ENCODE assay signal across 17 cellular contexts in genomic region chr18:58004317-58004716, GRCh38. TPM values are rescaled to one million over a fixed set of nuclear protein-coding genes. Genes with fewer than 3 reads are reported as not detected.
DNase-seq lines count a peak whose midpoint lies in the region; ATAC-seq, FAIRE-seq and TF ChIP-seq lines count a peak whose summit lies in the region.
"Had no signal": no experiment of that assay in that cellular context is flagged by ENCODE, and none has a peak within 500 bp of the region (broad histone marks: within the 10 kb centered on the region; RNA-seq: fewer than 3 reads in every experiment).

No MANE protein-coding gene starts in this region.

- H3K14ac ChIP-seq in IMR-90 (replicated peaks; ENCODE audit: low read depth, low read length), result 0 out of 2 replicates have a peak overlapping the region, but pooled peaks have one; percentile 53

- H4K8ac ChIP-seq in IMR-90 (ENCODE audit: low read depth in 2 of 2, low read length in 2 of 2), result peak overlapping the region in 1 of 2 experiments; percentile 61; a peak in 2 of 4 replicates

- FAIRE-seq in bronchial epithelial cell (lab: Jason Lieb, UNC), result no peak
- FAIRE-seq: GM12878 had no signal

- no peak for TF ChIP-seq RAD21 in IMR-90 (IDR thresholded peaks at IDR 0.05; ENCODE audit: low read length)

- H3K9ac ChIP-seq in IMR-90 (ENCODE audit: low read depth, low read length), result no peak overlapping the region
- H3K9ac ChIP-seq: KMS-11, parathyroid adenoma had no signal

- H3K9me3 Mint-ChIP-seq in Calu3 (ENCODE audit: low read depth, unreplicated experiment) (no peaks in the 10 kb centered on the region), Caco-2 (ENCODE audit: unreplicated experiment) (no peaks in the 10 kb centered on the region)
- H3K9me3 Mint-ChIP-seq: activated CD8-positive, alpha-beta T cell treated with anti-CD3 and anti-CD28 coated beads for 36 hours; stimulated activated memory B cell treated with anti-CD40 and anti-IgM and Interleukin-4, amounts not matched to agents 10 μg/mL and 1 μg/mL and 100 μg/mL, for 72 hours had no signal

- no peaks in the 10 kb centered on the region for H3K36me3 ChIP-seq in IMR-90 (ENCODE audit: control insufficient read depth, insufficient read depth, low read length)
- H3K36me3 ChIP-seq in bronchial epithelial cell (ENCODE audit: control insufficient read depth, insufficient read depth, low read length), result no peaks in the 10 kb centered on the region
- H3K36me3 ChIP-seq in Caco-2 (ENCODE audit: control insufficient read depth, insufficient read depth, low read length), result no peaks in the 10 kb centered on the region

- H3K27me3 ChIP-seq in IMR-90 (ENCODE audit: control insufficient read depth, insufficient read depth, low read length) (no peaks in the 10 kb centered on the region; the same call in 1 of the 2 replicates), bronchial epithelial cell (ENCODE audit: control insufficient read depth, insufficient read depth, low read length) (no peaks in the 10 kb centered on the region), Caco-2 (replicated peaks; ENCODE audit: control insufficient read depth, insufficient read depth, low read length) (no peaks in the 10 kb centered on the region)

- in situ Hi-C loops in IMR-90 (cut with MboI; ENCODE audit: low sequenced_read_pairs), result no loop called here

- peak overlapping the region; percentile 64 for H2BK20ac ChIP-seq in IMR-90 (ENCODE audit: low read depth, low read length)

- H4K91ac ChIP-seq in IMR-90 (ENCODE audit: insufficient read depth, low read depth, low read length), result 0 out of 2 replicates have a peak overlapping the region, but pooled peaks have one; percentile 36

- intact Hi-C loops in Calu3 (cut with micrococcal nuclease; ENCODE audit: unreplicated experiment), result no loop called here
- intact Hi-C loops in IMR-90 (cut with micrococcal nuclease), result no loop called here
- intact Hi-C loops in Caco-2 (cut with micrococcal nuclease; ENCODE audit: unreplicated experiment), result no loop called here

- H2AK9ac ChIP-seq in IMR-90 (replicated peaks; ENCODE audit: low read depth, low read length, poor library complexity), result no peak overlapping the region

- H3K9me1 ChIP-seq in IMR-90 (ENCODE audit: insufficient read depth, low read length), result no peaks in the 10 kb centered on the region; the same call in 1 of the 2 replicates

- H4K5ac ChIP-seq in IMR-90 (ENCODE audit: low read depth, low read length), result no peak overlapping the region

- H3K79me1 ChIP-seq in IMR-90 (ENCODE audit: low read depth in 1 of 2, low read length in 2 of 2), result no peaks in the 10 kb centered on the region

- H3K27ac ChIP-seq in IMR-90 (ENCODE audit: insufficient read depth, low read length), result no peak overlapping the region
- H3K27ac ChIP-seq: KMS-11, parathyroid adenoma had no signal

- no peak overlapping the region for H2AFZ ChIP-seq in IMR-90 (replicated peaks; ENCODE audit: low read length, poor library complexity)
- H2AFZ ChIP-seq: parathyroid adenoma had no signal

- H3K4me1 Mint-ChIP-seq in Calu3 (ENCODE audit: low read depth, unreplicated experiment), result peaks cover 63% of the 10 kb centered on the region
- H3K4me1 Mint-ChIP-seq in Caco-2 (ENCODE audit: low read depth, unreplicated experiment), result no peaks in the 10 kb centered on the region
- no peaks in the 10 kb centered on the region for H3K4me1 Mint-ChIP-seq in T-helper 17 cell
- H3K4me1 Mint-ChIP-seq: stimulated activated memory B cell treated with anti-CD40 and anti-IgM and Interleukin-4, amounts not matched to agents 10 μg/mL and 1 μg/mL and 100 μg/mL, for 72 hours had no signal

- 0 out of 2 replicates have a peak overlapping the region, but pooled peaks have one; percentile 31 for H3K18ac ChIP-seq in IMR-90 (ENCODE audit: low read depth, low read length)

- peak overlapping the region; percentile 8 for H3K4me3 Mint-ChIP-seq in Calu3 (ENCODE audit: low read depth, unreplicated experiment)
- no peak overlapping the region for H3K4me3 Mint-ChIP-seq in Caco-2 (ENCODE audit: unreplicated experiment)
- no peak overlapping the region for H3K4me3 Mint-ChIP-seq in T-helper 17 cell
- H3K4me3 Mint-ChIP-seq: activated CD8-positive, alpha-beta T cell treated with anti-CD3 and anti-CD28 coated beads for 36 hours; stimulated activated memory B cell treated with anti-CD40 and anti-IgM and Interleukin-4, amounts not matched to agents 10 μg/mL and 1 μg/mL and 100 μg/mL, for 72 hours had no signal

- no peak overlapping the region for H2BK5ac ChIP-seq in IMR-90 (ENCODE audit: low read depth, low read length, poor library complexity, severe bottlenecking)

- peak overlapping the region; percentile 18; the same call in 1 of the 2 replicates for H2AK5ac ChIP-seq in IMR-90 (ENCODE audit: low read depth, low read length)

- no peaks in the 10 kb centered on the region for H4K20me1 ChIP-seq in IMR-90 (ENCODE audit: insufficient read depth, low read length)

- POLR2A ChIA-PET in IMR-90 (lab: Charles Lee; ENCODE audit: unreplicated experiment) (no interaction called here), Caco-2 (lab: Charles Lee) (no interaction called here)

- H3K4me1 ChIP-seq in IMR-90 (ENCODE audit: control insufficient read depth, insufficient read depth, low read length), result peaks cover 8% of the 10 kb centered on the region
- 0 out of 2 replicates have a peak, but pooled peaks cover 2% of the 10 kb centered on the region for H3K4me1 ChIP-seq in Caco-2
- H3K4me1 ChIP-seq: parathyroid adenoma had no signal

- no peak overlapping the region for H3K23ac ChIP-seq in IMR-90 (ENCODE audit: low read depth, low read length)

- H3K27me3 Mint-ChIP-seq in Calu3 (ENCODE audit: unreplicated experiment) (no peaks in the 10 kb centered on the region), Caco-2 (ENCODE audit: insufficient read depth, unreplicated experiment) (no peaks in the 10 kb centered on the region), T-helper 17 cell (peaks cover 50% of the 10 kb centered on the region)

- H2BK120ac ChIP-seq in IMR-90 (ENCODE audit: low read depth, low read length), result peak overlapping the region; percentile 53; the same call in 1 of the 2 replicates

- dilution Hi-C loops in IMR-90 (cut with HindIII; ENCODE audit: low sequenced_read_pairs, unreplicated experiment), result no loop called here

- DNase-seq in Calu3 (no peak), IMR-90 (peak; percentile 81), bronchial epithelial cell (ENCODE audit: low read depth) (peak; percentile 90), myocyte (ENCODE audit: low read depth) (peak; percentile 18), Caco-2 (no peak), SHP77 (lab: John Stamatoyannopoulos, UW) (no peak), T-helper 17 cell (no peak)
- DNase-seq: activated CD8-positive, alpha-beta T cell treated with anti-CD3 and anti-CD28 coated beads for 36 hours; activated naive CD4-positive, alpha-beta T cell; mesendoderm; NCI-H2171; stimulated activated CD4-positive, alpha-beta T cell treated with anti-CD3 and anti-CD28 coated beads, Interleukin-2, amount 100 ng/mL, for 24 hours had no signal

- peak overlapping the region; percentile 75; the same call in 2 of the 3 replicates for H2BK15ac ChIP-seq in IMR-90 (ENCODE audit: low read depth, low read length)

- H3K4me3 ChIP-seq in IMR-90 (ENCODE audit: insufficient read depth, low read depth, low read length), result no peak overlapping the region
- no peak overlapping the region for H3K4me3 ChIP-seq in bronchial epithelial cell (ENCODE audit: low read depth, low read length)
- H3K4me3 ChIP-seq in Caco-2 (ENCODE audit: low read depth, low read length), result no peak overlapping the region
- H3K4me3 ChIP-seq: GM12878 had no signal

- no peak for TF ChIP-seq POLR2A in IMR-90 (IDR thresholded peaks at IDR 0.05; ENCODE audit: low read depth, low read length)

- TF ChIP-seq CTCF in Calu3 (IDR thresholded peaks at IDR 0.05; ENCODE audit: unreplicated experiment) (no peak), IMR-90 (conservative IDR thresholded peaks at IDR 0.05; ENCODE audit: low read depth, low read length) (no peak), bronchial epithelial cell (IDR thresholded peaks at IDR 0.05; ENCODE audit: insufficient read depth, low read length, severe bottlenecking) (no peak), Caco-2 (IDR thresholded peaks at IDR 0.05; ENCODE audit: insufficient read depth in 1 of 2, low read depth in 1 of 2, low read length in 1 of 2, severe bottlenecking in 1 of 2, unreplicated experiment in 1 of 2) (no peak)

- ATAC-seq in IMR-90 (ENCODE audit: low read depth) (peak; percentile 90), GM19035 (IDR thresholded peaks at IDR 0.05; ENCODE audit: unreplicated experiment) (no peak), T-helper 17 cell (no peak)
- ATAC-seq: activated CD8-positive, alpha-beta T cell treated with anti-CD3 and anti-CD28 coated beads for 36 hours; GM12878; stimulated activated memory B cell treated with anti-CD40 and anti-IgM and Interleukin-4, amounts not matched to agents 10 μg/mL and 1 μg/mL and 100 μg/mL, for 72 hours had no signal

- H3K36me3 Mint-ChIP-seq in Calu3 (ENCODE audit: insufficient read depth, unreplicated experiment) (no peaks in the 10 kb centered on the region), Caco-2 (ENCODE audit: insufficient read depth, unreplicated experiment) (no peaks in the 10 kb centered on the region), T-helper 17 cell (ENCODE audit: low read depth) (peaks cover 2% of the 10 kb centered on the region)
- H3K36me3 Mint-ChIP-seq: stimulated activated memory B cell treated with anti-CD40 and anti-IgM and Interleukin-4, amounts not matched to agents 10 μg/mL and 1 μg/mL and 100 μg/mL, for 72 hours had no signal

- H3K27ac Mint-ChIP-seq in Calu3 (ENCODE audit: unreplicated experiment) (peak overlapping the region; percentile 84), Caco-2 (ENCODE audit: unreplicated experiment) (no peak overlapping the region), T-helper 17 cell (no peak overlapping the region)
- H3K27ac Mint-ChIP-seq: activated CD8-positive, alpha-beta T cell treated with anti-CD3 and anti-CD28 coated beads for 36 hours; stimulated activated memory B cell treated with anti-CD40 and anti-IgM and Interleukin-4, amounts not matched to agents 10 μg/mL and 1 μg/mL and 100 μg/mL, for 72 hours had no signal

- H3K56ac ChIP-seq in IMR-90 (ENCODE audit: extremely low read depth, insufficient read depth, low read length), result no peak overlapping the region

- BruUV-seq in Calu3 (replicated peaks; lab: Mats Ljungman, UMichigan) (no TSS peak), IMR-90 (replicated peaks; lab: Mats Ljungman, UMichigan) (no TSS peak), Caco-2 (replicated peaks; lab: Mats Ljungman, UMichigan) (no TSS peak)

- CTCF ChIA-PET in Calu3 (lab: Charles Lee), result interaction anchor here (0.5 to 1.5 kb wide), 6 partner anchors 9 to 122 kb away, joined by 3 to 8 read pairs (median 3); no protein-coding TSS in a partner anchor
- CTCF ChIA-PET in IMR-90 (lab: Yijun Ruan, JAX), result interaction anchor here (1.8 kb wide), 1 partner anchor 45 kb away, joined by 5 read pairs; no protein-coding TSS in a partner anchor
- CTCF ChIA-PET in Caco-2 (lab: Charles Lee), result no interaction called here

- WGBS in IMR-90 (ENCODE audit: extremely low coverage in 2 of 2, insufficient read length in 1 of 2), 2 experiments, result no CpG with 5 or more reads among the region's 3 CpGs

- peak overlapping the region; percentile 75 for H3K4ac ChIP-seq in IMR-90 (ENCODE audit: low read depth, low read length)

- peak overlapping the region; percentile 83 for H3K4me2 ChIP-seq in IMR-90 (ENCODE audit: low read depth, low read length)
- H3K4me2 ChIP-seq: KMS-11 had no signal

- H3K9me3 ChIP-seq in IMR-90 (ENCODE audit: control insufficient read depth, insufficient read depth, low read length) (no peaks in the 10 kb centered on the region), Caco-2 (no peaks in the 10 kb centered on the region), T-helper 17 cell (ENCODE audit: control insufficient read depth, low read length, poor library complexity, severe bottlenecking) (no peaks in the 10 kb centered on the region)

RNA-seq across cellular contexts. Expression of gene NEDD4L, which starts 39.7 kb away (rescaled TPM):
- total RNA-seq in Calu3 (2022) (213 TPM in 2 replicates), IMR-90 (2012; rRNA removed) (10.0 and 12.8 TPM in 2 replicates), bronchial epithelial cell (11.3 and 14.2 TPM in 2 replicates), myocyte (20.6 and 31.7 TPM in 2 replicates), Caco-2 (2022) (84.4 and 85.4 TPM in 2 replicates), T-helper 17 cell (10 to 100 TPM in 1 of 2 donors, 1 to 10 TPM in 1; 9.8 to 22.4 TPM)
- polyA plus RNA-seq in IMR-90 (2012; rRNA removed), result 10.8 and 10.9 TPM in 2 replicates
- 3.9 and 8.0 TPM in 2 replicates for polyA plus RNA-seq in IMR-90 (2012; cell fraction: cytosol; rRNA removed)
- 12.3 and 32.0 TPM in 2 replicates for polyA plus RNA-seq in IMR-90 (2012; cell fraction: nucleus; rRNA removed; ENCODE audit: low replicate concordance)
- 25.2 TPM for polyA plus RNA-seq in myocyte (2012)

Comparison
In these comparisons a context has a peak if more than half of its experiments do, and no peak if none do; other contexts are left out.
1. DNase-seq: peak in IMR-90 (single experiment), bronchial epithelial cell (single experiment) and myocyte (single experiment); none in Calu3 (single experiment), Caco-2 (0 of 2), SHP77 (0 of 2) and T-helper 17 cell (0 of 3).